In the genomic region with DNA sequence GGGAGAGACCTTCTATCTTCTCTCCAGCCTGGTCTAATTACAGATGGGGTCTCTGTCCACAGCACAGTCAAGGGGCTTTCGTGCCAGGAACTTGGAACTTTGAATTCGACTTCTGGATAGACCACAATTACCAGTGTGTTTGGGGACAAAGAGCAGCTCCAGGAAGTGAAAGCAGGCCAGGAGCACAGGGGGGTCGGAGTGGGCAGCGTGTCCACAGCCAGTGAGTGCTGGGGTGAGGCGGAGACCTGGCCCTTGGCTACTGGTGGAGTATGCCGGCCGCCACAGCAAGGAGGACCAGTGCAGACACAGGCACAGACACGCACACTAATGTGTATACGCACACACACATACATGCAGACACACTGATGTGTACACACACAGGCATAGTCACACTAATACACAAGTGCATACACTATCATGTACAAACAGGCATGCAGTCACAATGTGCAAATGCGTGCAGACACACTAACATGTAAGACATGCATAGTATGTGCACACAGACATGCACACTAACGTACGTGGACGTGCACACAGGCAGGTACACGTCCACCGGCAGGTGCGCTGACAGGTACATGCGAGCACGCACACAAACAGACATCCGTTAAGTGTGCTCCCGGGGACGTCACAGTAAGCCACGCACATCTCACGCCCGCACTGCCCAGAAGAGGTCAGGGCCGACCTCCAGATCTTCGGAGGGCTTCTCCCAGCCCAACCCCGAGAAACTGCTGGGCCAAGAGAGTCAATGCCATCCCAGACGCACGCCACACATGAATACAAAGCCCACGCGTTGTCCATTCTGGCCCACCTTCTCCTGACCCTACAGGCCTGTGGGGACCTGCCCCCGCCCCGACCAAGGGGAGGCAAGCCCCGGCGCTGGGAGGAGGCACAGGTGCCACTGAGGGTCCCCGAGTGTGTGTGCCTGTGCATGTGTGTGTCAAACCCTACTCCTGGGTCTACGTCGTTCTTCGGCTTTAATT, we compare ENCODE assay signal across 17 cellular contexts. TPM values are rescaled to one million over a fixed set of nuclear protein-coding genes. Genes with fewer than 3 reads are reported as not detected.
"Had no signal": no experiment of that assay in that cellular context is flagged by ENCODE, and none has a peak within 500 bp of the region (broad histone marks: within the 10 kb centered on the region; RNA-seq: fewer than 3 reads in every experiment).

No MANE protein-coding gene starts in this region.

- H3K4me3 ChIP-seq: adrenal gland, gastroesophageal sphincter, lower lobe of right lung, prostate gland, suprapubic skin, upper lobe of left lung had no signal

- H3K27ac Mint-ChIP-seq: activated naive CD4-positive, alpha-beta T cell treated with anti-CD3 and anti-CD28 coated beads for 36 hours had no signal

- H3K9me3 Mint-ChIP-seq: activated naive CD4-positive, alpha-beta T cell treated with anti-CD3 and anti-CD28 coated beads for 36 hours had no signal

- H3K9me3 ChIP-seq: adrenal gland, gastroesophageal sphincter, lower lobe of right lung, prostate gland, suprapubic skin, upper lobe of left lung had no signal

- H3K27me3 ChIP-seq: adrenal gland, gastroesophageal sphincter, suprapubic skin, upper lobe of left lung had no signal

- H3K27ac ChIP-seq: adrenal gland, gastroesophageal sphincter, lower lobe of right lung, prostate gland, suprapubic skin, upper lobe of left lung had no signal

- H3K36me3 ChIP-seq: prostate gland had no signal

- DNase-seq: activated CD4-positive, alpha-beta T cell treated with anti-CD3 and anti-CD28 coated beads for 1 hour; activated CD4-positive, alpha-beta T cell treated with anti-CD3 and anti-CD28 coated beads, Interleukin-2, amount 50 U/mL, for 48 hours; activated naive CD4-positive, alpha-beta T cell treated with anti-CD3 and anti-CD28 coated beads for 36 hours; adrenal gland; effector memory CD4-positive, alpha-beta T cell; lower lobe of right lung; midbrain; occipital lobe; stimulated activated CD4-positive, alpha-beta T cell treated with anti-CD3 and anti-CD28 coated beads, Interleukin-4, amount 100 ng/mL, for 1 hour; stimulated activated CD8-positive, alpha-beta memory T cell treated with anti-CD3 and anti-CD28 coated beads, Interleukin-4, amount 100 ng/mL, for 48 hours; stimulated activated naive CD8-positive, alpha-beta T cell treated with anti-CD3 and anti-CD28 coated beads, Interleukin-15, Interleukin-2, amounts not matched to agents 100 U/mL and 50 U/mL, for 24 hours; T-helper 9 cell had no signal

- H3K4me3 Mint-ChIP-seq: activated naive CD4-positive, alpha-beta T cell treated with anti-CD3 and anti-CD28 coated beads for 36 hours had no signal

- ATAC-seq: gastroesophageal sphincter; lower lobe of right lung; stimulated activated naive CD8-positive, alpha-beta T cell treated with anti-CD3 and anti-CD28 coated beads, Interleukin-15, Interleukin-2, amounts not matched to agents 100 U/mL and 50 U/mL, for 24 hours had no signal

- H3K4me1 ChIP-seq: adrenal gland, gastroesophageal sphincter, lower lobe of right lung, prostate gland, upper lobe of left lung had no signal

RNA-seq across cellular contexts. Expression of a gene that starts 46.5 kb away (rescaled TPM):
- total RNA-seq: epithelial cell of proximal tubule had no signal
